In the genomic region with DNA sequence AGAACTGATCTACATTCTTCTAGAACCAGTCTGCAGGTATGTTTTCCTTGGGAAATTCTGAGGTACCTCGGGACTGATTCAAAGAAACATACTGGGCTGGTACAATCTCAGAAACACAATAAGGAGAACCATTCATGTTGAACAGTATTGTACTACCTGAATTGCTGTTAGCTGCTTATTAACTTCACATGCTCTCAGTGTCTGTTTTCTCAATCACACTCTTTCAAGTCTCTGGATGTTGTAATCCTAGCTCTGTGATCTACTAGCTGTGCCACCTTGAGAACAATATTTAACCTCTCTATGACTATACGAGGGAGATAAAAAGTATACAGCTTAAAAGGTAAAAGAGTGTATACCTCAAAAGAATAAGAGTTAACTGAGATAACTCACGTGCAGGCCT, we compare ENCODE assay signal across 26 cellular contexts. TPM values are rescaled to one million over a fixed set of nuclear protein-coding genes. Genes with fewer than 3 reads are reported as not detected.
"Had no signal": no experiment of that assay in that cellular context is flagged by ENCODE, and none has a peak within 500 bp of the region (broad histone marks: within the 10 kb centered on the region; RNA-seq: fewer than 3 reads in every experiment).

No MANE protein-coding gene starts in this region.

- H3K4me2 ChIP-seq: smooth muscle cell had no signal

- H3K27ac ChIP-seq: heart right ventricle, left ventricle myocardium inferior, parathyroid adenoma, psoas muscle, right atrium auricular region, right lobe of liver, stomach, testis, thyroid gland, transverse colon, upper lobe of left lung had no signal

- H3K27me3 ChIP-seq: heart right ventricle, right atrium auricular region, right lobe of liver, stomach, testis, thyroid gland, transverse colon, upper lobe of left lung had no signal

- H3K4me3 ChIP-seq: heart right ventricle, left ventricle myocardium inferior, lung, psoas muscle, right atrium auricular region, right lobe of liver, smooth muscle cell, stomach, testis, thyroid gland, transverse colon, upper lobe of left lung had no signal

- H3K9me3 ChIP-seq: heart right ventricle, left ventricle myocardium inferior, psoas muscle, right atrium auricular region, right lobe of liver, stomach, testis, thyroid gland, transverse colon, upper lobe of left lung had no signal

- H3K4me1 ChIP-seq: heart right ventricle, left ventricle myocardium inferior, parathyroid adenoma, psoas muscle, right atrium auricular region, right lobe of liver, stomach, testis, thyroid gland, transverse colon, upper lobe of left lung had no signal

- ATAC-seq: heart right ventricle; naive thymus-derived CD8-positive, alpha-beta T cell; psoas muscle; stimulated activated naive B cell treated with anti-CD40 and anti-IgM and Interleukin-4, amounts not matched to agents 10 μg/mL and 1 μg/mL and 100 μg/mL, for 72 hours; stimulated activated naive CD8-positive, alpha-beta T cell treated with anti-CD3 and anti-CD28 coated beads, Interleukin-15, Interleukin-2, amounts not matched to agents 100 U/mL and 50 U/mL, for 24 hours had no signal

- FAIRE-seq: keratinocyte, urothelium cell line had no signal

- DNase-seq: heart right ventricle; hippocampal formation; left ventricle myocardium inferior; midbrain; naive thymus-derived CD8-positive, alpha-beta T cell; nucleus accumbens; psoas muscle; right lobe of liver; stimulated activated CD4-positive, alpha-beta T cell treated with anti-CD3 and anti-CD28 coated beads, Interleukin-12 subunit alpha, Interleukin-12 subunit beta, amount 100 ng/mL, for 4 hours; stimulated activated CD4-positive, alpha-beta T cell treated with anti-CD3 and anti-CD28 coated beads, Interleukin-15, amount 100 ng/mL, for 24 hours; stimulated activated CD4-positive, alpha-beta T cell treated with anti-CD3 and anti-CD28 coated beads, Interleukin-2, amount 100 ng/mL, for 24 hours; stimulated activated CD4-positive, alpha-beta T cell treated with anti-CD3 and anti-CD28 coated beads, Interleukin-4, amount 100 ng/mL, for 1 hour; stimulated activated naive B cell treated with anti-CD40 and anti-IgM and Interleukin-4, amounts not matched to agents 10 μg/mL and 1 μg/mL and 100 μg/mL, for 72 hours; stimulated activated naive CD8-positive, alpha-beta T cell treated with anti-CD3 and anti-CD28 coated beads, Interleukin-15, Interleukin-2, amounts not matched to agents 100 U/mL and 50 U/mL, for 24 hours; stomach; testis; thyroid gland; transverse colon; upper lobe of left lung had no signal

- H2AFZ ChIP-seq: parathyroid adenoma had no signal

- H3K9ac ChIP-seq: parathyroid adenoma had no signal

- H3K79me2 ChIP-seq: parathyroid adenoma had no signal

- H3K36me3 ChIP-seq: heart right ventricle, left ventricle myocardium inferior, right atrium auricular region, right lobe of liver, stomach, thyroid gland, transverse colon, upper lobe of left lung had no signal

RNA-seq across cellular contexts. Expression of a gene that starts 10.3 kb away (rescaled TPM):
- total RNA-seq: naive thymus-derived CD8-positive, alpha-beta T cell; neural crest cell; smooth muscle cell had no signal
- polyA plus RNA-seq: keratinocyte; naive thymus-derived CD8-positive, alpha-beta T cell; psoas muscle; smooth muscle cell; stomach had no signal

RNA-seq across cellular contexts. Expression of a gene that starts 24.4 kb away (rescaled TPM):
- total RNA-seq: naive thymus-derived CD8-positive, alpha-beta T cell had no signal
- polyA plus RNA-seq: naive thymus-derived CD8-positive, alpha-beta T cell had no signal
